Comparison of ENCODE assay signal across 1 cellular context in genomic region chr4:10183462-10183861, GRCh38.
TF ChIP-seq lines count a peak whose summit lies in the region.

No MANE protein-coding gene starts in this region.

TF ChIP-seq in K562, 482 proteins besides CTCF, POLR2A, EP300 and RAD21 (continued from another document and continues in another):
- TF ChIP-seq VEZF1 (CRISPR knock-in tag; IDR thresholded peaks at IDR 0.05) (no peak; the same call in 1 of the 2 replicates), XRCC3 (IDR thresholded peaks at IDR 0.05) (no peak), TRIM28 (IDR thresholded peaks at IDR 0.05) (no peak), PHF20 (IDR thresholded peaks at IDR 0.05; ENCODE audit: partially characterized antibody) (no peak), KDM1A (IDR thresholded peaks at IDR 0.05) (no peak), FIP1L1 (IDR thresholded peaks at IDR 0.05; ENCODE audit: low read depth, low read length, poor library complexity, severe bottlenecking) (no peak), ELF2 (CRISPR knock-in tag; IDR thresholded peaks at IDR 0.05) (no peak), BHLHE40 (IDR thresholded peaks at IDR 0.05; ENCODE audit: low read length) (no peak), ZNF175 (CRISPR knock-in tag; IDR thresholded peaks at IDR 0.05; ENCODE audit: low read depth) (peak; percentile 93), ZNF263 (CRISPR knock-in tag; IDR thresholded peaks at IDR 0.05; ENCODE audit: borderline replicate concordance) (no peak), ZNF695 (CRISPR knock-in tag; IDR thresholded peaks at IDR 0.05) (no peak), MTA1 (IDR thresholded peaks at IDR 0.05; ENCODE audit: borderline replicate concordance) (no peak), ZNF23 (CRISPR knock-in tag; IDR thresholded peaks at IDR 0.05) (peak; percentile 71; the same call in 1 of the 2 replicates), ZEB2 (IDR thresholded peaks at IDR 0.05) (no peak), MEF2D (tag; conservative IDR thresholded peaks at IDR 0.05; ENCODE audit: low read depth) (peak; percentile 73), GTF2B (IDR thresholded peaks at IDR 0.05; ENCODE audit: extremely low read depth, insufficient read length) (no peak), ZBTB1 (CRISPR knock-in tag; IDR thresholded peaks at IDR 0.05; ENCODE audit: borderline replicate concordance, low read depth) (no peak), ZNF232 (CRISPR knock-in tag; IDR thresholded peaks at IDR 0.05) (no peak), CEBPZ (IDR thresholded peaks at IDR 0.05; ENCODE audit: borderline replicate concordance, low read depth, low read length) (no peak), SRSF7 (optimal IDR thresholded peaks at IDR 0.05; ENCODE audit: low read depth, low read length) (no peak), ZNF224 (CRISPR knock-in tag; IDR thresholded peaks at IDR 0.05) (no peak), KLF10 (CRISPR knock-in tag; IDR thresholded peaks at IDR 0.05) (no peak), TEAD2 (tag; IDR thresholded peaks at IDR 0.05) (peak; percentile 63; the same call in 1 of the 2 replicates), ZNF584 (CRISPR knock-in tag; IDR thresholded peaks at IDR 0.05; ENCODE audit: low read depth) (no peak; the same call in 1 of the 2 replicates), FOXA3 (CRISPR knock-in tag; conservative IDR thresholded peaks at IDR 0.05 in 1 of 2, IDR thresholded peaks at IDR 0.05 in 1 of 2) (no peak; a peak in 1 of 4 replicates), CHD2 (IDR thresholded peaks at IDR 0.05; ENCODE audit: low read depth, low read length) (no peak), ILF3 (IDR thresholded peaks at IDR 0.05; ENCODE audit: borderline replicate concordance) (no peak), ZNF589 (CRISPR knock-in tag; IDR thresholded peaks at IDR 0.05; ENCODE audit: low read depth) (peak; percentile 92), HNRNPK (IDR thresholded peaks at IDR 0.05; ENCODE audit: low read depth, low read length, poor library complexity, severe bottlenecking) (no peak), NCOA4 (IDR thresholded peaks at IDR 0.05; ENCODE audit: partially characterized antibody) (no peak), SAP30 (IDR thresholded peaks at IDR 0.05; ENCODE audit: borderline replicate concordance, insufficient read depth, low read depth, low read length, poor library complexity, severe bottlenecking) (no peak), SRSF3 (IDR thresholded peaks at IDR 0.05; ENCODE audit: insufficient read depth, low read length) (no peak), ZNF3 (CRISPR knock-in tag; IDR thresholded peaks at IDR 0.05) (no peak), MBD1 (CRISPR knock-in tag; IDR thresholded peaks at IDR 0.05) (no peak), KLF16 (IDR thresholded peaks at IDR 0.05) (no peak), CREB5 (CRISPR knock-in tag; IDR thresholded peaks at IDR 0.05) (no peak), HMG20B (CRISPR knock-in tag; IDR thresholded peaks at IDR 0.05) (no peak), ETV1 (tag; conservative IDR thresholded peaks at IDR 0.05; ENCODE audit: low read depth) (no peak; the same call in 1 of the 2 replicates), DIDO1 (tag; IDR thresholded peaks at IDR 0.05; ENCODE audit: low read depth) (no peak), RBFOX2 (IDR thresholded peaks at IDR 0.05; ENCODE audit: low read depth, low read length) (no peak; the same call in none of the 2 replicates), JUN (IDR thresholded peaks at IDR 0.05; ENCODE audit: borderline replicate concordance, low read depth, low read length) (no peak), JUN (CRISPR knock-in tag; IDR thresholded peaks at IDR 0.05; ENCODE audit: borderline replicate concordance) (no peak), PBX2 (CRISPR knock-in tag; IDR thresholded peaks at IDR 0.05; ENCODE audit: low read depth) (no peak), PBX2 (tag; conservative IDR thresholded peaks at IDR 0.05; ENCODE audit: low read depth) (peak; percentile 47), CCNT2 (IDR thresholded peaks at IDR 0.05; ENCODE audit: borderline replicate concordance, extremely low read depth, insufficient read length, low read depth, low read length) (no peak), ZNF75A (CRISPR knock-in tag; IDR thresholded peaks at IDR 0.05) (peak; percentile 53; the same call in 1 of the 2 replicates), SRSF9 (IDR thresholded peaks at IDR 0.05; ENCODE audit: borderline replicate concordance, low read depth, low read length) (no peak), ZBTB43 (CRISPR knock-in tag; IDR thresholded peaks at IDR 0.05) (no peak), PHF21A (IDR thresholded peaks at IDR 0.05; ENCODE audit: borderline replicate concordance, low read depth) (no peak), ZNF778 (CRISPR knock-in tag; IDR thresholded peaks at IDR 0.05) (no peak), MXD1 (CRISPR knock-in tag; IDR thresholded peaks at IDR 0.05; ENCODE audit: borderline replicate concordance, poor library complexity, severe bottlenecking) (no peak), ESRRA (IDR thresholded peaks at IDR 0.05; ENCODE audit: borderline replicate concordance, low read depth) (no peak), ZNF785 (CRISPR knock-in tag; IDR thresholded peaks at IDR 0.05) (no peak)
- TF ChIP-seq, protein P1, sequence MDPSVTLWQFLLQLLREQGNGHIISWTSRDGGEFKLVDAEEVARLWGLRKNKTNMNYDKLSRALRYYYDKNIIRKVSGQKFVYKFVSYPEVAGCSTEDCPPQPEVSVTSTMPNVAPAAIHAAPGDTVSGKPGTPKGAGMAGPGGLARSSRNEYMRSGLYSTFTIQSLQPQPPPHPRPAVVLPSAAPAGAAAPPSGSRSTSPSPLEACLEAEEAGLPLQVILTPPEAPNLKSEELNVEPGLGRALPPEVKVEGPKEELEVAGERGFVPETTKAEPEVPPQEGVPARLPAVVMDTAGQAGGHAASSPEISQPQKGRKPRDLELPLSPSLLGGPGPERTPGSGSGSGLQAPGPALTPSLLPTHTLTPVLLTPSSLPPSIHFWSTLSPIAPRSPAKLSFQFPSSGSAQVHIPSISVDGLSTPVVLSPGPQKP (CRISPR knock-in tag; IDR thresholded peaks at IDR 0.05) = no peak
- TF ChIP-seq, protein P2, sequence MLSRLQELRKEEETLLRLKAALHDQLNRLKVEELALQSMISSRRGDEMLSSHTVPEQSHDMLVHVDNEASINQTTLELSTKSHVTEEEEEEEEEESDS (CRISPR knock-in tag; IDR thresholded peaks at IDR 0.05) = no peak
- TF ChIP-seq, protein P3, sequence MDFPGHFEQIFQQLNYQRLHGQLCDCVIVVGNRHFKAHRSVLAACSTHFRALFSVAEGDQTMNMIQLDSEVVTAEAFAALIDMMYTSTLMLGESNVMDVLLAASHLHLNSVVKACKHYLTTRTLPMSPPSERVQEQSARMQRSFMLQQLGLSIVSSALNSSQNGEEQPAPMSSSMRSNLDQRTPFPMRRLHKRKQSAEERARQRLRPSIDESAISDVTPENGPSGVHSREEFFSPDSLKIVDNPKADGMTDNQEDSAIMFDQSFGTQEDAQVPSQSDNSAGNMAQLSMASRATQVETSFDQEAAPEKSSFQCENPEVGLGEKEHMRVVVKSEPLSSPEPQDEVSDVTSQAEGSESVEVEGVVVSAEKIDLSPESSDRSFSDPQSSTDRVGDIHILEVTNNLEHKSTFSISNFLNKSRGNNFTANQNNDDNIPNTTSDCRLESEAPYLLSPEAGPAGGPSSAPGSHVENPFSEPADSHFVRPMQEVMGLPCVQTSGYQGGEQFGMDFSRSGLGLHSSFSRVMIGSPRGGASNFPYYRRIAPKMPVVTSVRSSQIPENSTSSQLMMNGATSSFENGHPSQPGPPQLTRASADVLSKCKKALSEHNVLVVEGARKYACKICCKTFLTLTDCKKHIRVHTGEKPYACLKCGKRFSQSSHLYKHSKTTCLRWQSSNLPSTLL (IDR thresholded peaks at IDR 0.05) = no peak
